ENCODE assay signal across 8 cellular contexts in genomic region chr2:27322766-27323591, GRCh38. TPM values are rescaled to one million over a fixed set of nuclear protein-coding genes. Genes with fewer than 3 reads are reported as not detected.
DNase-seq lines count a peak whose midpoint lies in the region; TF ChIP-seq lines count a peak whose summit lies in the region.

A gene with protein sequence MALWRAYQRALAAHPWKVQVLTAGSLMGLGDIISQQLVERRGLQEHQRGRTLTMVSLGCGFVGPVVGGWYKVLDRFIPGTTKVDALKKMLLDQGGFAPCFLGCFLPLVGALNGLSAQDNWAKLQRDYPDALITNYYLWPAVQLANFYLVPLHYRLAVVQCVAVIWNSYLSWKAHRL (minus strand): TSS chr2:27323097. CDS start chr2:27322517, 580 bp downstream.

- H3K27me3 ChIP-seq in H7 (ENCODE audit: control insufficient read depth, insufficient read depth, low read length) = no peaks in the 10 kb centered on the region

- TF ChIP-seq CTCF in nephron progenitor cell (IDR thresholded peaks at IDR 0.05) = no peak

- H3K36me3 ChIP-seq in H7 (replicated peaks; ENCODE audit: control insufficient read depth, insufficient read depth, low read length) = peaks cover 7% of the 10 kb centered on the region

- H3K27ac Mint-ChIP-seq in nephron progenitor cell = peak within 1 kb of the TSS; percentile 98
- peak within 1 kb of the TSS; percentile 99 for H3K27ac Mint-ChIP-seq in stimulated activated naive CD8-positive, alpha-beta T cell treated with anti-CD3 and anti-CD28 coated beads, Interleukin-15, Interleukin-2, amounts not matched to agents 100 ng/mL and 50 ng/mL, for 24 hours

- peaks cover 30% of the 10 kb centered on the region for H3K36me3 Mint-ChIP-seq in nephron progenitor cell (ENCODE audit: low read depth)
- H3K36me3 Mint-ChIP-seq in stimulated activated naive CD8-positive, alpha-beta T cell treated with anti-CD3 and anti-CD28 coated beads, Interleukin-15, Interleukin-2, amounts not matched to agents 100 ng/mL and 50 ng/mL, for 24 hours (ENCODE audit: low read depth) = peaks cover 25% of the 10 kb centered on the region

- H3K27me3 Mint-ChIP-seq in nephron progenitor cell (ENCODE audit: low read depth, poor library complexity) = peaks cover 3% of the 10 kb centered on the region
- H3K27me3 Mint-ChIP-seq in stimulated activated naive CD8-positive, alpha-beta T cell treated with anti-CD3 and anti-CD28 coated beads, Interleukin-15, Interleukin-2, amounts not matched to agents 100 ng/mL and 50 ng/mL, for 24 hours = no peaks in the 10 kb centered on the region

- peaks cover 33% of the 10 kb centered on the region for H3K4me1 Mint-ChIP-seq in nephron progenitor cell
- peaks cover 25% of the 10 kb centered on the region for H3K4me1 Mint-ChIP-seq in stimulated activated naive CD8-positive, alpha-beta T cell treated with anti-CD3 and anti-CD28 coated beads, Interleukin-15, Interleukin-2, amounts not matched to agents 100 ng/mL and 50 ng/mL, for 24 hours (ENCODE audit: low read depth)

- peak within 1 kb of the TSS; percentile 100 for H3K4me3 Mint-ChIP-seq in nephron progenitor cell
- H3K4me3 Mint-ChIP-seq in stimulated activated naive CD8-positive, alpha-beta T cell treated with anti-CD3 and anti-CD28 coated beads, Interleukin-15, Interleukin-2, amounts not matched to agents 100 ng/mL and 50 ng/mL, for 24 hours = peak within 1 kb of the TSS; percentile 100

- peak; percentile 94 for DNase-seq in ELR (ENCODE audit: low read depth)
- peak; percentile 97 for DNase-seq in H7
- peak; percentile 93 for DNase-seq in M059J (ENCODE audit: low read depth)
- DNase-seq in SHP77 treated with DMSO at 0.1 percent for 48 hours (lab: John Stamatoyannopoulos, UW) = peak; percentile 51
- peak; percentile 96 for DNase-seq in activated effector memory CD4-positive, alpha-beta T cell treated with anti-CD3 and anti-CD28 coated beads, Interleukin-2, amount 50 U/mL, for 16 hours
- DNase-seq in fibroblast of the conjunctiva (ENCODE audit: low read depth) = peak; percentile 84
- DNase-seq in nephron progenitor cell = peak; percentile 86

- H3K9me3 Mint-ChIP-seq in nephron progenitor cell = no peaks in the 10 kb centered on the region
- no peaks in the 10 kb centered on the region for H3K9me3 Mint-ChIP-seq in stimulated activated naive CD8-positive, alpha-beta T cell treated with anti-CD3 and anti-CD28 coated beads, Interleukin-15, Interleukin-2, amounts not matched to agents 100 ng/mL and 50 ng/mL, for 24 hours

- H3K4me3 ChIP-seq in H7 (ENCODE audit: insufficient read depth, low read depth, low read length) = peak within 1 kb of the TSS; percentile 55

RNA-seq across cellular contexts. Expression of the gene that starts here (rescaled TPM):
- total RNA-seq in H7 (2014; rRNA removed; shearing (Covaris generic)) = 53.8 and 60.8 TPM in 2 replicates
- total RNA-seq in M059J (2014; rRNA removed; shearing (Covaris generic)) = 92.5 and 95.2 TPM in 2 replicates

Comparison
In these comparisons a context has a peak if more than half of its experiments do, and no peak if none do; other contexts are left out.
1. Peak in every context shown above with its lines: DNase-seq and H3K4me3 ChIP-seq.